10 cellular contexts compared by ENCODE assay signal in the genomic region with DNA sequence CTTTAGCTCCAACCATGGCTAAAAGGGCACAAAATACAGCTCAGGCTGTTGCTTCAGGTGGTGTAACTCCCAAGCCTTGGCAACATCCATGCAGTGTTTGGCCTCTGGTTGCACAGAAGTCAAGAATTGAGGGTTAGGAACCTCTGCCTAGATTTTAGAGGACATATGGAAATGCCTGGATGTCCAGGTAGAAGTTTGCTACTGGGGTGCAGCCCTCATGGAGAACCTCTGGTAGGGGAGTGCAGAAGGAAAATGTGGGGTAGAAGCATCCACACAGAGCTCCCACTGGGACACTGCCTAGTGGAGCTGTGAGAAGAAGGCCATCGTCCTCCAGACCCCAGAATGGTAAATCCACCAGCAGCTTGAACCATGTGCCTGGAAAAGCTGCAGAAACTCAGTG.
"Had no signal": no experiment of that assay in that cellular context is flagged by ENCODE, and none has a peak within 500 bp of the region (broad histone marks: within the 10 kb centered on the region; RNA-seq: fewer than 3 reads in every experiment).

No MANE protein-coding gene starts in this region.

- H3K27me3 Mint-ChIP-seq: IgD-negative memory B cell had no signal

- H3K4me3 Mint-ChIP-seq: GM23338, HFFc6, IgD-negative memory B cell had no signal

- H3K27ac ChIP-seq: HL-60 had no signal

- H3K27ac Mint-ChIP-seq: GM23338, HFFc6, IgD-negative memory B cell had no signal

- H3K4me2 ChIP-seq: GM23338 had no signal

- ATAC-seq: GM23338, HCT116, HepG2 had no signal

- H3K4me1 Mint-ChIP-seq: GM23338, IgD-negative memory B cell had no signal

- H3K36me3 ChIP-seq: HAP-1 had no signal

- DNase-seq: H7, HFFc6, KG1 had no signal

- H2AFZ ChIP-seq: GM23338 had no signal

- H3K4me3 ChIP-seq: GM23338, HAP-1 had no signal

- FAIRE-seq: H1, HepG2 had no signal

- H3K36me3 Mint-ChIP-seq: IgD-negative memory B cell had no signal

- H3K4me1 ChIP-seq: HAP-1 had no signal
